In the genomic region with DNA sequence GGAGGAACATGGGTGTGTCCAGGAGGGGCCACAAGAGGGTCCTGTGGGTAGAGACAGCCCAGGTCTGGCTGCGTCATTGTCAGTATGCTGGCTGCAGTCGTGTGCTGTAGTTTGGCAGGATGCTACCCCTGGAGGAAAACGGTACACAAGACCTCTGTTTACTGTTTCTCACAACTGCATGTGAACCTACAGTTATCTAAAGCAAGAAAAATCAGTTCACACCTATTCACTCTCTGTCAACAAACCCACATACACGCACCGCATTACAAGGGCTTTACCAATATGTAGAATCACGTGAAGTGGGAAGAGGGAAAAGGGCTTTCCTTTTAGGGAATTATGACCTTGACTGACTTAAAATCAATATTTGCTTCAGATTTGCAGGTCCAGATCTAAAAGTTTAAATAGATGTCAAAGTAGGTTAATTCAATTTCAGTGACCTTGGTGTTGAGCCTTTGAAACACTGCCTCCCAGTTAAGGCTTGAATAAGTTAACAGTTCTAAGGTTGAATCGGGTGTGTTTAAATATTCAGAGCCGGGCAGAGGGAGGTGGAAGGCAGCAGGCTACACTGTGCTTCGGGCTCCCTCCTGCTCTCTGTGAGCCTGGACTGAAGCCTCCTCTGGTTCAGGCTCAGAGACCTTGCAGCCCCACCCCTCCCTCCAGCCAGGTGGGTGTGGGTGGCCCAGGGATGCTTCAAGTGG, we compare ENCODE assay signal across 1 cellular context.
TF ChIP-seq lines count a peak whose summit lies in the region.

No MANE protein-coding gene starts in this region.

TF ChIP-seq in HepG2, 621 proteins besides CTCF, POLR2A, EP300 and RAD21 (continued from another document and continues in another):
- TF ChIP-seq, protein P1, sequence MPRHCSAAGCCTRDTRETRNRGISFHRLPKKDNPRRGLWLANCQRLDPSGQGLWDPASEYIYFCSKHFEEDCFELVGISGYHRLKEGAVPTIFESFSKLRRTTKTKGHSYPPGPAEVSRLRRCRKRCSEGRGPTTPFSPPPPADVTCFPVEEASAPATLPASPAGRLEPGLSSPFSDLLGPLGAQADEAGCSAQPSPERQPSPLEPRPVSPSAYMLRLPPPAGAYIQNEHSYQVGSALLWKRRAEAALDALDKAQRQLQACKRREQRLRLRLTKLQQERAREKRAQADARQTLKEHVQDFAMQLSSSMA (CRISPR knock-in tag; IDR thresholded peaks at IDR 0.05), result no peak
- peak; percentile 90 for TF ChIP-seq HHEX (CRISPR knock-in tag; IDR thresholded peaks at IDR 0.05)
- TF ChIP-seq CBFB (CRISPR knock-in tag; IDR thresholded peaks at IDR 0.05), result 0 out of 2 replicates have a peak, but pooled peaks have one; percentile 40
- TF ChIP-seq, protein P2, sequence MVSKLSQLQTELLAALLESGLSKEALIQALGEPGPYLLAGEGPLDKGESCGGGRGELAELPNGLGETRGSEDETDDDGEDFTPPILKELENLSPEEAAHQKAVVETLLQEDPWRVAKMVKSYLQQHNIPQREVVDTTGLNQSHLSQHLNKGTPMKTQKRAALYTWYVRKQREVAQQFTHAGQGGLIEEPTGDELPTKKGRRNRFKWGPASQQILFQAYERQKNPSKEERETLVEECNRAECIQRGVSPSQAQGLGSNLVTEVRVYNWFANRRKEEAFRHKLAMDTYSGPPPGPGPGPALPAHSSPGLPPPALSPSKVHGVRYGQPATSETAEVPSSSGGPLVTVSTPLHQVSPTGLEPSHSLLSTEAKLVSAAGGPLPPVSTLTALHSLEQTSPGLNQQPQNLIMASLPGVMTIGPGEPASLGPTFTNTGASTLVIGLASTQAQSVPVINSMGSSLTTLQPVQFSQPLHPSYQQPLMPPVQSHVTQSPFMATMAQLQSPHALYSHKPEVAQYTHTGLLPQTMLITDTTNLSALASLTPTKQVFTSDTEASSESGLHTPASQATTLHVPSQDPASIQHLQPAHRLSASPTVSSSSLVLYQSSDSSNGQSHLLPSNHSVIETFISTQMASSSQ (IDR thresholded peaks at IDR 0.05; ENCODE audit: low read depth), result peak; percentile 55
- TF ChIP-seq, protein P2 (CRISPR knock-in tag; IDR thresholded peaks at IDR 0.05; ENCODE audit: borderline replicate concordance), result peak; percentile 77; the same call in 1 of the 2 replicates
- no peak for TF ChIP-seq ZBTB21 (CRISPR knock-in tag; IDR thresholded peaks at IDR 0.05)
- TF ChIP-seq, protein P3, sequence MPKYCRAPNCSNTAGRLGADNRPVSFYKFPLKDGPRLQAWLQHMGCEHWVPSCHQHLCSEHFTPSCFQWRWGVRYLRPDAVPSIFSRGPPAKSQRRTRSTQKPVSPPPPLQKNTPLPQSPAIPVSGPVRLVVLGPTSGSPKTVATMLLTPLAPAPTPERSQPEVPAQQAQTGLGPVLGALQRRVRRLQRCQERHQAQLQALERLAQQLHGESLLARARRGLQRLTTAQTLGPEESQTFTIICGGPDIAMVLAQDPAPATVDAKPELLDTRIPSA (CRISPR knock-in tag; IDR thresholded peaks at IDR 0.05; ENCODE audit: borderline replicate concordance), result no peak
- TF ChIP-seq, protein P4, sequence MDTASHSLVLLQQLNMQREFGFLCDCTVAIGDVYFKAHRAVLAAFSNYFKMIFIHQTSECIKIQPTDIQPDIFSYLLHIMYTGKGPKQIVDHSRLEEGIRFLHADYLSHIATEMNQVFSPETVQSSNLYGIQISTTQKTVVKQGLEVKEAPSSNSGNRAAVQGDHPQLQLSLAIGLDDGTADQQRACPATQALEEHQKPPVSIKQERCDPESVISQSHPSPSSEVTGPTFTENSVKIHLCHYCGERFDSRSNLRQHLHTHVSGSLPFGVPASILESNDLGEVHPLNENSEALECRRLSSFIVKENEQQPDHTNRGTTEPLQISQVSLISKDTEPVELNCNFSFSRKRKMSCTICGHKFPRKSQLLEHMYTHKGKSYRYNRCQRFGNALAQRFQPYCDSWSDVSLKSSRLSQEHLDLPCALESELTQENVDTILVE (CRISPR knock-in tag; IDR thresholded peaks at IDR 0.05), result peak; percentile 87
- no peak for TF ChIP-seq FLYWCH1 (CRISPR knock-in tag; IDR thresholded peaks at IDR 0.05)
- no peak for TF ChIP-seq NFYC (CRISPR knock-in tag; IDR thresholded peaks at IDR 0.05)
- TF ChIP-seq MAFK (conservative IDR thresholded peaks at IDR 0.05 in 1 of 2, IDR thresholded peaks at IDR 0.05 in 1 of 2; ENCODE audit: low read length in 2 of 2), result no peak
- TF ChIP-seq POLR2AphosphoS2 (IDR thresholded peaks at IDR 0.05; ENCODE audit: low read depth, low read length), result no peak
- TF ChIP-seq HOXD1 (CRISPR knock-in tag; IDR thresholded peaks at IDR 0.05), result 0 out of 2 replicates have a peak, but pooled peaks have one; percentile 46
- TF ChIP-seq, protein P5, sequence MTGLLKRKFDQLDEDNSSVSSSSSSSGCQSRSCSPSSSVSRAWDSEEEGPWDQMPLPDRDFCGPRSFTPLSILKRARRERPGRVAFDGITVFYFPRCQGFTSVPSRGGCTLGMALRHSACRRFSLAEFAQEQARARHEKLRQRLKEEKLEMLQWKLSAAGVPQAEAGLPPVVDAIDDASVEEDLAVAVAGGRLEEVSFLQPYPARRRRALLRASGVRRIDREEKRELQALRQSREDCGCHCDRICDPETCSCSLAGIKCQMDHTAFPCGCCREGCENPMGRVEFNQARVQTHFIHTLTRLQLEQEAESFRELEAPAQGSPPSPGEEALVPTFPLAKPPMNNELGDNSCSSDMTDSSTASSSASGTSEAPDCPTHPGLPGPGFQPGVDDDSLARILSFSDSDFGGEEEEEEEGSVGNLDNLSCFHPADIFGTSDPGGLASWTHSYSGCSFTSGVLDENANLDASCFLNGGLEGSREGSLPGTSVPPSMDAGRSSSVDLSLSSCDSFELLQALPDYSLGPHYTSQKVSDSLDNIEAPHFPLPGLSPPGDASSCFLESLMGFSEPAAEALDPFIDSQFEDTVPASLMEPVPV (CRISPR knock-in tag; IDR thresholded peaks at IDR 0.05), result no peak
- no peak for TF ChIP-seq ZNF672 (CRISPR knock-in tag; IDR thresholded peaks at IDR 0.05)
- no peak for TF ChIP-seq SAFB2 (CRISPR knock-in tag; IDR thresholded peaks at IDR 0.05; ENCODE audit: borderline replicate concordance, low read depth)
- TF ChIP-seq ZNF510 (CRISPR knock-in tag; IDR thresholded peaks at IDR 0.05; ENCODE audit: low read depth), result no peak
- TF ChIP-seq, protein P6, sequence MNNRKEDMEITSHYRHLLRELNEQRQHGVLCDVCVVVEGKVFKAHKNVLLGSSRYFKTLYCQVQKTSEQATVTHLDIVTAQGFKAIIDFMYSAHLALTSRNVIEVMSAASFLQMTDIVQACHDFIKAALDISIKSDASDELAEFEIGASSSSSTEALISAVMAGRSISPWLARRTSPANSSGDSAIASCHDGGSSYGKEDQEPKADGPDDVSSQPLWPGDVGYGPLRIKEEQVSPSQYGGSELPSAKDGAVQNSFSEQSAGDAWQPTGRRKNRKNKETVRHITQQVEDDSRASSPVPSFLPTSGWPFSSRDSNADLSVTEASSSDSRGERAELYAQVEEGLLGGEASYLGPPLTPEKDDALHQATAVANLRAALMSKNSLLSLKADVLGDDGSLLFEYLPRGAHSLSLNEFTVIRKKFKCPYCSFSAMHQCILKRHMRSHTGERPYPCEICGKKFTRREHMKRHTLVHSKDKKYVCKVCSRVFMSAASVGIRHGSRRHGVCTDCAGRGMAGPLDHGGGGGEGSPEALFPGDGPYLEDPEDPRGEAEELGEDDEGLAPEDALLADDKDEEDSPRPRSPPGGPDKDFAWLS (CRISPR knock-in tag; IDR thresholded peaks at IDR 0.05; ENCODE audit: borderline replicate concordance), result no peak
- no peak for TF ChIP-seq PAX8 (CRISPR knock-in tag; IDR thresholded peaks at IDR 0.05; ENCODE audit: borderline replicate concordance)
- no peak for TF ChIP-seq ZNF713 (CRISPR knock-in tag; IDR thresholded peaks at IDR 0.05)
- TF ChIP-seq BHLHE40 (IDR thresholded peaks at IDR 0.05; ENCODE audit: low read length), result peak; percentile 97
- TF ChIP-seq KLF6 (CRISPR knock-in tag; IDR thresholded peaks at IDR 0.05), result no peak
- TF ChIP-seq, protein P7, sequence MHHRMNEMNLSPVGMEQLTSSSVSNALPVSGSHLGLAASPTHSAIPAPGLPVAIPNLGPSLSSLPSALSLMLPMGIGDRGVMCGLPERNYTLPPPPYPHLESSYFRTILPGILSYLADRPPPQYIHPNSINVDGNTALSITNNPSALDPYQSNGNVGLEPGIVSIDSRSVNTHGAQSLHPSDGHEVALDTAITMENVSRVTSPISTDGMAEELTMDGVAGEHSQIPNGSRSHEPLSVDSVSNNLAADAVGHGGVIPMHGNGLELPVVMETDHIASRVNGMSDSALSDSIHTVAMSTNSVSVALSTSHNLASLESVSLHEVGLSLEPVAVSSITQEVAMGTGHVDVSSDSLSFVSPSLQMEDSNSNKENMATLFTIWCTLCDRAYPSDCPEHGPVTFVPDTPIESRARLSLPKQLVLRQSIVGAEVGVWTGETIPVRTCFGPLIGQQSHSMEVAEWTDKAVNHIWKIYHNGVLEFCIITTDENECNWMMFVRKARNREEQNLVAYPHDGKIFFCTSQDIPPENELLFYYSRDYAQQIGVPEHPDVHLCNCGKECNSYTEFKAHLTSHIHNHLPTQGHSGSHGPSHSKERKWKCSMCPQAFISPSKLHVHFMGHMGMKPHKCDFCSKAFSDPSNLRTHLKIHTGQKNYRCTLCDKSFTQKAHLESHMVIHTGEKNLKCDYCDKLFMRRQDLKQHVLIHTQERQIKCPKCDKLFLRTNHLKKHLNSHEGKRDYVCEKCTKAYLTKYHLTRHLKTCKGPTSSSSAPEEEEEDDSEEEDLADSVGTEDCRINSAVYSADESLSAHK (CRISPR knock-in tag; IDR thresholded peaks at IDR 0.05; ENCODE audit: borderline replicate concordance), result no peak
- no peak for TF ChIP-seq ZNF549 (CRISPR knock-in tag; IDR thresholded peaks at IDR 0.05)
- TF ChIP-seq ELF3 (CRISPR knock-in tag; IDR thresholded peaks at IDR 0.05), result peak; percentile 59; the same call in 1 of the 2 replicates
- TF ChIP-seq ZNF557 (CRISPR knock-in tag; IDR thresholded peaks at IDR 0.05), result no peak
- TF ChIP-seq, protein P8, sequence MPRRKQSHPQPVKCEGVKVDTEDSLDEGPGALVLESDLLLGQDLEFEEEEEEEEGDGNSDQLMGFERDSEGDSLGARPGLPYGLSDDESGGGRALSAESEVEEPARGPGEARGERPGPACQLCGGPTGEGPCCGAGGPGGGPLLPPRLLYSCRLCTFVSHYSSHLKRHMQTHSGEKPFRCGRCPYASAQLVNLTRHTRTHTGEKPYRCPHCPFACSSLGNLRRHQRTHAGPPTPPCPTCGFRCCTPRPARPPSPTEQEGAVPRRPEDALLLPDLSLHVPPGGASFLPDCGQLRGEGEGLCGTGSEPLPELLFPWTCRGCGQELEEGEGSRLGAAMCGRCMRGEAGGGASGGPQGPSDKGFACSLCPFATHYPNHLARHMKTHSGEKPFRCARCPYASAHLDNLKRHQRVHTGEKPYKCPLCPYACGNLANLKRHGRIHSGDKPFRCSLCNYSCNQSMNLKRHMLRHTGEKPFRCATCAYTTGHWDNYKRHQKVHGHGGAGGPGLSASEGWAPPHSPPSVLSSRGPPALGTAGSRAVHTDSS (CRISPR knock-in tag; conservative IDR thresholded peaks at IDR 0.05), result no peak
- TF ChIP-seq, protein P9, sequence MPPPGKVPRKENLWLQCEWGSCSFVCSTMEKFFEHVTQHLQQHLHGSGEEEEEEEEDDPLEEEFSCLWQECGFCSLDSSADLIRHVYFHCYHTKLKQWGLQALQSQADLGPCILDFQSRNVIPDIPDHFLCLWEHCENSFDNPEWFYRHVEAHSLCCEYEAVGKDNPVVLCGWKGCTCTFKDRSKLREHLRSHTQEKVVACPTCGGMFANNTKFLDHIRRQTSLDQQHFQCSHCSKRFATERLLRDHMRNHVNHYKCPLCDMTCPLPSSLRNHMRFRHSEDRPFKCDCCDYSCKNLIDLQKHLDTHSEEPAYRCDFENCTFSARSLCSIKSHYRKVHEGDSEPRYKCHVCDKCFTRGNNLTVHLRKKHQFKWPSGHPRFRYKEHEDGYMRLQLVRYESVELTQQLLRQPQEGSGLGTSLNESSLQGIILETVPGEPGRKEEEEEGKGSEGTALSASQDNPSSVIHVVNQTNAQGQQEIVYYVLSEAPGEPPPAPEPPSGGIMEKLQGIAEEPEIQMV (CRISPR knock-in tag; IDR thresholded peaks at IDR 0.05; ENCODE audit: low read depth), result 0 out of 2 replicates have a peak, but pooled peaks have one; percentile 35
- no peak for TF ChIP-seq SOX6 (IDR thresholded peaks at IDR 0.05)
- peak; percentile 97 for TF ChIP-seq SOX6 (CRISPR knock-in tag; IDR thresholded peaks at IDR 0.05)
- TF ChIP-seq, protein P10, sequence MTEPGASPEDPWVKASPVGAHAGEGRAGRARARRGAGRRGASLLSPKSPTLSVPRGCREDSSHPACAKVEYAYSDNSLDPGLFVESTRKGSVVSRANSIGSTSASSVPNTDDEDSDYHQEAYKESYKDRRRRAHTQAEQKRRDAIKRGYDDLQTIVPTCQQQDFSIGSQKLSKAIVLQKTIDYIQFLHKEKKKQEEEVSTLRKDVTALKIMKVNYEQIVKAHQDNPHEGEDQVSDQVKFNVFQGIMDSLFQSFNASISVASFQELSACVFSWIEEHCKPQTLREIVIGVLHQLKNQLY (CRISPR knock-in tag; IDR thresholded peaks at IDR 0.05), result peak; percentile 96
- 0 out of 2 replicates have a peak, but pooled peaks have one; percentile 31 for TF ChIP-seq MAZ (IDR thresholded peaks at IDR 0.05; ENCODE audit: borderline replicate concordance, low read depth, low read length)
- no peak for TF ChIP-seq MAZ (CRISPR knock-in tag; IDR thresholded peaks at IDR 0.05; ENCODE audit: low read depth)
- TF ChIP-seq MED13 (CRISPR knock-in tag; IDR thresholded peaks at IDR 0.05), result no peak
- TF ChIP-seq PHF20 (CRISPR knock-in tag; IDR thresholded peaks at IDR 0.05), result no peak
- TF ChIP-seq, protein P11, sequence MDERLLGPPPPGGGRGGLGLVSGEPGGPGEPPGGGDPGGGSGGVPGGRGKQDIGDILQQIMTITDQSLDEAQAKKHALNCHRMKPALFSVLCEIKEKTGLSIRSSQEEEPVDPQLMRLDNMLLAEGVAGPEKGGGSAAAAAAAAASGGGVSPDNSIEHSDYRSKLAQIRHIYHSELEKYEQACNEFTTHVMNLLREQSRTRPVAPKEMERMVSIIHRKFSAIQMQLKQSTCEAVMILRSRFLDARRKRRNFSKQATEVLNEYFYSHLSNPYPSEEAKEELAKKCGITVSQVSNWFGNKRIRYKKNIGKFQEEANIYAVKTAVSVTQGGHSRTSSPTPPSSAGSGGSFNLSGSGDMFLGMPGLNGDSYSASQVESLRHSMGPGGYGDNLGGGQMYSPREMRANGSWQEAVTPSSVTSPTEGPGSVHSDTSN (CRISPR knock-in tag; IDR thresholded peaks at IDR 0.05), result no peak
- no peak for TF ChIP-seq PRPF4 (IDR thresholded peaks at IDR 0.05; ENCODE audit: low read depth, low read length, poor library complexity, severe bottlenecking)
- TF ChIP-seq ZNF34 (CRISPR knock-in tag; IDR thresholded peaks at IDR 0.05; ENCODE audit: borderline replicate concordance), result no peak
